ENCODE assay signal across 2 cellular contexts in genomic region chr2:74458957-74459290, GRCh38.
TF ChIP-seq lines count a peak whose summit lies in the region.

No MANE protein-coding gene starts in this region.

TF ChIP-seq in K562, 482 proteins besides CTCF, POLR2A, EP300 and RAD21:
- TF ChIP-seq SRSF1 (IDR thresholded peaks at IDR 0.05; ENCODE audit: low read depth, low read length) (no peak), CCNT2 (IDR thresholded peaks at IDR 0.05; ENCODE audit: borderline replicate concordance, extremely low read depth, insufficient read length, low read depth, low read length) (no peak), NEUROD1 (IDR thresholded peaks at IDR 0.05; ENCODE audit: borderline replicate concordance, low read depth, low read length, partially characterized antibody) (no peak), HOXB6 (CRISPR knock-in tag; IDR thresholded peaks at IDR 0.05; ENCODE audit: borderline replicate concordance) (no peak), CBX1 (IDR thresholded peaks at IDR 0.05; ENCODE audit: low read depth) (no peak), MEIS2 (IDR thresholded peaks at IDR 0.05; ENCODE audit: partially characterized antibody) (no peak), NKRF (IDR thresholded peaks at IDR 0.05; ENCODE audit: borderline replicate concordance) (no peak), NFXL1 (CRISPR knock-in tag; IDR thresholded peaks at IDR 0.05) (no peak), ZNF316 (IDR thresholded peaks at IDR 0.05) (no peak), CREB3 (tag; conservative IDR thresholded peaks at IDR 0.05; ENCODE audit: low read depth) (no peak), SIRT6 (IDR thresholded peaks at IDR 0.05; ENCODE audit: low read depth, low read length) (no peak)

TF ChIP-seq in GM12891, 5 proteins besides CTCF, POLR2A, EP300 and RAD21:
- TF ChIP-seq TAF1 (IDR thresholded peaks at IDR 0.05; ENCODE audit: low read depth, low read length) (no peak), POLR2AphosphoS5 (IDR thresholded peaks at IDR 0.05; ENCODE audit: low read depth, low read length) (no peak), SPI1 (IDR thresholded peaks at IDR 0.05; ENCODE audit: low read depth, low read length) (no peak), PAX5 (IDR thresholded peaks at IDR 0.05; ENCODE audit: insufficient read depth, low read length, severe bottlenecking) (no peak), POU2F2 (IDR thresholded peaks at IDR 0.05; ENCODE audit: low read depth, low read length) (no peak)
